In genomic region chr9:111955048-111955447, GRCh38 we compare ENCODE assay signal across 18 cellular contexts. TPM values are rescaled to one million over a fixed set of nuclear protein-coding genes. Genes with fewer than 3 reads are reported as not detected.
A peak's percentile ranks its signal among the peaks of the same experiment; 100 is the strongest.
DNase-seq lines count a peak whose midpoint lies in the region; ATAC-seq and TF ChIP-seq lines count a peak whose summit lies in the region.
"Had no signal": no experiment of that assay in that cellular context is flagged by ENCODE, and none has a peak within 500 bp of the region (broad histone marks: within the 10 kb centered on the region; RNA-seq: fewer than 3 reads in every experiment).

No MANE protein-coding gene starts in this region.

- no peak overlapping the region for H2AFZ ChIP-seq in PC-3 (ENCODE audit: low read length)

- no peak overlapping the region for H3K4me3 ChIP-seq in PC-3 (ENCODE audit: low read length)
- H3K4me3 ChIP-seq: K562, pancreas, SK-N-MC, skin epidermis, upper lobe of right lung had no signal

- peaks cover 6% of the 10 kb centered on the region for H3K27me3 Mint-ChIP-seq in progenitor cell of endocrine pancreas

- H3K27ac Mint-ChIP-seq in progenitor cell of endocrine pancreas = no peak overlapping the region

- H3K9me3 ChIP-seq in PC-3 (ENCODE audit: low read length) = no peaks in the 10 kb centered on the region
- H3K9me3 ChIP-seq: pancreas, upper lobe of right lung had no signal

- POLR2A ChIA-PET in PC-3 (lab: Charles Lee; ENCODE audit: unreplicated experiment) = no interaction called here

- ATAC-seq in left colon = peak; percentile 36
- no peak for ATAC-seq in HG03521 (IDR thresholded peaks at IDR 0.05; ENCODE audit: unreplicated experiment)
- ATAC-seq in PC-3 = no peak
- ATAC-seq: left lobe of liver, upper lobe of right lung had no signal

- H3K4me1 ChIP-seq in PC-3 (ENCODE audit: insufficient read depth, low read length) = peaks cover 32% of the 10 kb centered on the region

- peaks cover 5% of the 10 kb centered on the region for H3F3A ChIP-seq in PC-3 (ENCODE audit: low read length, unreplicated experiment)

- H3K79me2 ChIP-seq in PC-3 (ENCODE audit: low read length) = no peaks in the 10 kb centered on the region

- no peak overlapping the region for H3K27ac ChIP-seq in PC-3 (ENCODE audit: low read length)
- H3K27ac ChIP-seq: pancreas, SK-N-MC, skin epidermis, upper lobe of right lung had no signal

- H3K9me3 Mint-ChIP-seq in progenitor cell of endocrine pancreas (ENCODE audit: low read depth) = no peaks in the 10 kb centered on the region

- BruUV-seq in PC-3 (replicated peaks; lab: Mats Ljungman, UMichigan) = no TSS peak

- H3K4me1 Mint-ChIP-seq in progenitor cell of endocrine pancreas (ENCODE audit: low read depth) = peaks cover 5% of the 10 kb centered on the region

- intact Hi-C loops in left colon (cut with DNase I, micrococcal nuclease) (no loop called here), PC-3 (cut with micrococcal nuclease) (no loop called here)

- no peaks in the 10 kb centered on the region for H3K27me3 ChIP-seq in PC-3 (ENCODE audit: low read length)
- H3K27me3 ChIP-seq: pancreas, upper lobe of right lung had no signal

- H3K36me3 ChIP-seq in PC-3 (ENCODE audit: low read depth, low read length) = no peaks in the 10 kb centered on the region
- H3K36me3 ChIP-seq: pancreas, upper lobe of right lung had no signal

- CTCF ChIA-PET in PC-3 (lab: Charles Lee) = no interaction called here

- no peak overlapping the region for H3K9ac ChIP-seq in PC-3 (ENCODE audit: low read length)

- TF ChIP-seq CTCF in progenitor cell of endocrine pancreas (IDR thresholded peaks at IDR 0.05; ENCODE audit: unreplicated experiment) = no peak
- no peak for TF ChIP-seq CTCF in PC-3 (conservative IDR thresholded peaks at IDR 0.05; ENCODE audit: low read depth, low read length)

- H3K36me3 Mint-ChIP-seq in progenitor cell of endocrine pancreas (ENCODE audit: insufficient read depth) = no peaks in the 10 kb centered on the region

- peak; percentile 89 for DNase-seq in DMS53 treated with DMSO at 0.1 percent for 48 hours (lab: John Stamatoyannopoulos, UW; ENCODE audit: unreplicated experiment)
- peak; percentile 22 to 35 for DNase-seq in NCI-H187 (lab: John Stamatoyannopoulos, UW)
- peak; percentile 61 to 81 for DNase-seq in NCI-H524 (lab: John Stamatoyannopoulos, UW)
- no peak for DNase-seq in left colon
- DNase-seq in GF-D8 (lab: John Stamatoyannopoulos, UW) = no peak
- no peak for DNase-seq in progenitor cell of endocrine pancreas (ENCODE audit: low spot score, unreplicated experiment)
- DNase-seq in PC-3 = no peak
- DNase-seq: activated effector memory CD4-positive, alpha-beta T cell treated with Interleukin-2 at 50 U/mL for 16 hours; aorta; OCI-M1; pancreas; stimulated activated naive CD4-positive, alpha-beta T cell treated with Interleukin-2 at 50 U/mL for 16 hours; upper lobe of right lung had no signal

- H3K9me2 ChIP-seq in PC-3 (replicated peaks; ENCODE audit: low read length) = no peaks in the 10 kb centered on the region

- no peak overlapping the region for H3K4me3 Mint-ChIP-seq in progenitor cell of endocrine pancreas (ENCODE audit: low read depth)

- no peak overlapping the region for H3K4me2 ChIP-seq in PC-3 (ENCODE audit: low read length)

- H4K20me1 ChIP-seq in PC-3 (ENCODE audit: low read length) = no peaks in the 10 kb centered on the region

RNA-seq across cellular contexts. Expression of gene UGCG, which starts 58.4 kb away (rescaled TPM):
- total RNA-seq in left colon (10 to 100 TPM; 32.3 to 49.2 TPM), progenitor cell of endocrine pancreas (26.8 and 27.7 TPM in 2 replicates), PC-3 (2014; rRNA removed) (27.0 and 29.4 TPM in 2 replicates)

Comparison
In these comparisons a context has a peak if more than half of its experiments do, and no peak if none do; other contexts are left out.
1. DNase-seq: peak in DMS53 treated with DMSO at 0.1 percent for 48 hours (single experiment), NCI-H187 (2 of 2) and NCI-H524 (2 of 2); none in left colon (0 of 2), GF-D8 (single experiment), progenitor cell of endocrine pancreas (single experiment) and PC-3 (single experiment).